1 cellular context compared by ENCODE assay signal in the genomic region with DNA sequence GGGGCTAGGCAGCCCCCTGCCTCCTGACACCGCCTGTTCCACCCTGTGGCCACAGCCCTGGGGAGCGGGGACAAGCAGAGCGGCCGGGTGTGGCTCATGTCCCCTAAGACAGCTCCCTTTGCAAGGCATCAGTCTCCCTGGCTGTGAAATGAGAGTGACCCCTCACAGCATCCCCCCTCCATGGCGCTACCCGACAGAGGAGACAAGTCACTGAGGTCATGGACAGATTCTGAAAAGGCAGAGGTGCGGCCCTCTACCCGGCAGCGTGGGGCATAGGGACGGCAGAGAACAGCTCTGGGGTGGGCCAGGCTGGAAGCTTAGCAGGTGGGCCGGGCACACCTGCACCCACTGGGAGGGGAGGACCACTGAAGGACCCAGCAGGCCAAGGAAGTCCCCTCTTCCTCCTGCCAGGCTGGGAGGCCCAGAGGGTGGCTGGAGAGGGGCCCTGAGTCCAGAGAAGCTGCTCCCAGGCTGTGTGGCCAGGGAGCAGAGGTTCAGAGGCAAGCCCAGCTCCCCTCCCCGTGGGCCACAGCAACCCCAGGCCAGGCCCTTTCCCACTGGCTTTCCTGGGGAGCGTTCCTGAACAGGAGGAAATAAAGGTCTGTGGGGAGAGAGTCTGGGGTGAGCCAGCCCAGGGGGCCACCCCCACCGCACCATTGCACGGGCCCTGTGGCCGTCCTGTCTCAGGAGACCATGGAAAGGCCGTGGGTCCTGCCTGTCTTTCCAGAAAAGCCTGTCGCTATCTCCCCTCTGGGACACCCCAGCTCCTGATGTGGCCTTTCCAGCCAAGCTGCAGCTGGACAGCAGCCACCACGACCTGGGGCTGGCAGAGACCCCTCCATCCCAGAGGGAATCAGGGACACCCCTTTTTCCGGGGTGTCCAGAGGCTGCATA.
A peak's percentile ranks its signal among the peaks of the same experiment; 100 is the strongest.
TF ChIP-seq lines count a peak whose summit lies in the region.

No MANE protein-coding gene starts in this region.

TF ChIP-seq in HepG2, 621 proteins besides CTCF, POLR2A, EP300 and RAD21 (continues in another document):
- TF ChIP-seq, protein P1, sequence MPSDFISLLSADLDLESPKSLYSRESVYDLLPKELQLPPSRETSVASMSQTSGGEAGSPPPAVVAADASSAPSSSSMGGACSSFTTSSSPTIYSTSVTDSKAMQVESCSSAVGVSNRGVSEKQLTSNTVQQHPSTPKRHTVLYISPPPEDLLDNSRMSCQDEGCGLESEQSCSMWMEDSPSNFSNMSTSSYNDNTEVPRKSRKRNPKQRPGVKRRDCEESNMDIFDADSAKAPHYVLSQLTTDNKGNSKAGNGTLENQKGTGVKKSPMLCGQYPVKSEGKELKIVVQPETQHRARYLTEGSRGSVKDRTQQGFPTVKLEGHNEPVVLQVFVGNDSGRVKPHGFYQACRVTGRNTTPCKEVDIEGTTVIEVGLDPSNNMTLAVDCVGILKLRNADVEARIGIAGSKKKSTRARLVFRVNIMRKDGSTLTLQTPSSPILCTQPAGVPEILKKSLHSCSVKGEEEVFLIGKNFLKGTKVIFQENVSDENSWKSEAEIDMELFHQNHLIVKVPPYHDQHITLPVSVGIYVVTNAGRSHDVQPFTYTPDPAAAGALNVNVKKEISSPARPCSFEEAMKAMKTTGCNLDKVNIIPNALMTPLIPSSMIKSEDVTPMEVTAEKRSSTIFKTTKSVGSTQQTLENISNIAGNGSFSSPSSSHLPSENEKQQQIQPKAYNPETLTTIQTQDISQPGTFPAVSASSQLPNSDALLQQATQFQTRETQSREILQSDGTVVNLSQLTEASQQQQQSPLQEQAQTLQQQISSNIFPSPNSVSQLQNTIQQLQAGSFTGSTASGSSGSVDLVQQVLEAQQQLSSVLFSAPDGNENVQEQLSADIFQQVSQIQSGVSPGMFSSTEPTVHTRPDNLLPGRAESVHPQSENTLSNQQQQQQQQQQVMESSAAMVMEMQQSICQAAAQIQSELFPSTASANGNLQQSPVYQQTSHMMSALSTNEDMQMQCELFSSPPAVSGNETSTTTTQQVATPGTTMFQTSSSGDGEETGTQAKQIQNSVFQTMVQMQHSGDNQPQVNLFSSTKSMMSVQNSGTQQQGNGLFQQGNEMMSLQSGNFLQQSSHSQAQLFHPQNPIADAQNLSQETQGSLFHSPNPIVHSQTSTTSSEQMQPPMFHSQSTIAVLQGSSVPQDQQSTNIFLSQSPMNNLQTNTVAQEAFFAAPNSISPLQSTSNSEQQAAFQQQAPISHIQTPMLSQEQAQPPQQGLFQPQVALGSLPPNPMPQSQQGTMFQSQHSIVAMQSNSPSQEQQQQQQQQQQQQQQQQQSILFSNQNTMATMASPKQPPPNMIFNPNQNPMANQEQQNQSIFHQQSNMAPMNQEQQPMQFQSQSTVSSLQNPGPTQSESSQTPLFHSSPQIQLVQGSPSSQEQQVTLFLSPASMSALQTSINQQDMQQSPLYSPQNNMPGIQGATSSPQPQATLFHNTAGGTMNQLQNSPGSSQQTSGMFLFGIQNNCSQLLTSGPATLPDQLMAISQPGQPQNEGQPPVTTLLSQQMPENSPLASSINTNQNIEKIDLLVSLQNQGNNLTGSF (CRISPR knock-in tag; IDR thresholded peaks at IDR 0.05): 0 out of 2 replicates have a peak, but pooled peaks have one; percentile 15
- TF ChIP-seq, protein P2, sequence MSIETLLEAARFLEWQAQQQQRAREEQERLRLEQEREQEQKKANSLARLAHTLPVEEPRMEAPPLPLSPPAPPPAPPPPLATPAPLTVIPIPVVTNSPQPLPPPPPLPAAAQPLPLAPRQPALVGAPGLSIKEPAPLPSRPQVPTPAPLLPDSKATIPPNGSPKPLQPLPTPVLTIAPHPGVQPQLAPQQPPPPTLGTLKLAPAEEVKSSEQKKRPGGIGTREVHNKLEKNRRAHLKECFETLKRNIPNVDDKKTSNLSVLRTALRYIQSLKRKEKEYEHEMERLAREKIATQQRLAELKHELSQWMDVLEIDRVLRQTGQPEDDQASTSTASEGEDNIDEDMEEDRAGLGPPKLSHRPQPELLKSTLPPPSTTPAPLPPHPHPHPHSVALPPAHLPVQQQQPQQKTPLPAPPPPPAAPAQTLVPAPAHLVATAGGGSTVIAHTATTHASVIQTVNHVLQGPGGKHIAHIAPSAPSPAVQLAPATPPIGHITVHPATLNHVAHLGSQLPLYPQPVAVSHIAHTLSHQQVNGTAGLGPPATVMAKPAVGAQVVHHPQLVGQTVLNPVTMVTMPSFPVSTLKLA (IDR thresholded peaks at IDR 0.05): no peak
- TF ChIP-seq CC2D1A (CRISPR knock-in tag; IDR thresholded peaks at IDR 0.05) (0 out of 2 replicates have a peak, but pooled peaks have one; percentile 33), ISL2 (CRISPR knock-in tag; IDR thresholded peaks at IDR 0.05) (no peak), FOSL1 (CRISPR knock-in tag; IDR thresholded peaks at IDR 0.05; ENCODE audit: borderline replicate concordance) (no peak), SRF (IDR thresholded peaks at IDR 0.05; ENCODE audit: low read depth, low read length) (no peak), ZNF75D (CRISPR knock-in tag; IDR thresholded peaks at IDR 0.05; ENCODE audit: borderline replicate concordance) (no peak), ZNF7 (CRISPR knock-in tag; IDR thresholded peaks at IDR 0.05) (no peak), KDM3A (CRISPR knock-in tag; IDR thresholded peaks at IDR 0.05; ENCODE audit: low read depth) (no peak), ZFP36L2 (CRISPR knock-in tag; IDR thresholded peaks at IDR 0.05) (no peak), ZNF792 (CRISPR knock-in tag; IDR thresholded peaks at IDR 0.05) (no peak), NFKB2 (CRISPR knock-in tag; IDR thresholded peaks at IDR 0.05; ENCODE audit: borderline replicate concordance) (0 out of 2 replicates have a peak, but pooled peaks have one; percentile 29), ZNF382 (CRISPR knock-in tag; IDR thresholded peaks at IDR 0.05; ENCODE audit: borderline replicate concordance) (no peak), ZNF891 (CRISPR knock-in tag; IDR thresholded peaks at IDR 0.05) (no peak), ZNF747 (CRISPR knock-in tag; IDR thresholded peaks at IDR 0.05; ENCODE audit: borderline replicate concordance) (no peak), ZBTB8A (CRISPR knock-in tag; IDR thresholded peaks at IDR 0.05; ENCODE audit: borderline replicate concordance, low read depth) (no peak), FOXM1 (CRISPR knock-in tag; IDR thresholded peaks at IDR 0.05) (no peak), GTF3A (CRISPR knock-in tag; conservative IDR thresholded peaks at IDR 0.05) (no peak), TCF12 (IDR thresholded peaks at IDR 0.05) (no peak), TCF12 (CRISPR knock-in tag; IDR thresholded peaks at IDR 0.05) (no peak), TARDBP (CRISPR knock-in tag; IDR thresholded peaks at IDR 0.05) (no peak), MED13 (CRISPR knock-in tag; IDR thresholded peaks at IDR 0.05) (no peak)
- TF ChIP-seq, protein P3, sequence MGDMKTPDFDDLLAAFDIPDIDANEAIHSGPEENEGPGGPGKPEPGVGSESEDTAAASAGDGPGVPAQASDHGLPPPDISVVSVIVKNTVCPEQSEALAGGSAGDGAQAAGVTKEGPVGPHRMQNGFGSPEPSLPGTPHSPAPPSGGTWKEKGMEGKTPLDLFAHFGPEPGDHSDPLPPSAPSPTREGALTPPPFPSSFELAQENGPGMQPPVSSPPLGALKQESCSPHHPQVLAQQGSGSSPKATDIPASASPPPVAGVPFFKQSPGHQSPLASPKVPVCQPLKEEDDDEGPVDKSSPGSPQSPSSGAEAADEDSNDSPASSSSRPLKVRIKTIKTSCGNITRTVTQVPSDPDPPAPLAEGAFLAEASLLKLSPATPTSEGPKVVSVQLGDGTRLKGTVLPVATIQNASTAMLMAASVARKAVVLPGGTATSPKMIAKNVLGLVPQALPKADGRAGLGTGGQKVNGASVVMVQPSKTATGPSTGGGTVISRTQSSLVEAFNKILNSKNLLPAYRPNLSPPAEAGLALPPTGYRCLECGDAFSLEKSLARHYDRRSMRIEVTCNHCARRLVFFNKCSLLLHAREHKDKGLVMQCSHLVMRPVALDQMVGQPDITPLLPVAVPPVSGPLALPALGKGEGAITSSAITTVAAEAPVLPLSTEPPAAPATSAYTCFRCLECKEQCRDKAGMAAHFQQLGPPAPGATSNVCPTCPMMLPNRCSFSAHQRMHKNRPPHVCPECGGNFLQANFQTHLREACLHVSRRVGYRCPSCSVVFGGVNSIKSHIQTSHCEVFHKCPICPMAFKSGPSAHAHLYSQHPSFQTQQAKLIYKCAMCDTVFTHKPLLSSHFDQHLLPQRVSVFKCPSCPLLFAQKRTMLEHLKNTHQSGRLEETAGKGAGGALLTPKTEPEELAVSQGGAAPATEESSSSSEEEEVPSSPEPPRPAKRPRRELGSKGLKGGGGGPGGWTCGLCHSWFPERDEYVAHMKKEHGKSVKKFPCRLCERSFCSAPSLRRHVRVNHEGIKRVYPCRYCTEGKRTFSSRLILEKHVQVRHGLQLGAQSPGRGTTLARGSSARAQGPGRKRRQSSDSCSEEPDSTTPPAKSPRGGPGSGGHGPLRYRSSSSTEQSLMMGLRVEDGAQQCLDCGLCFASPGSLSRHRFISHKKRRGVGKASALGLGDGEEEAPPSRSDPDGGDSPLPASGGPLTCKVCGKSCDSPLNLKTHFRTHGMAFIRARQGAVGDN (CRISPR knock-in tag; IDR thresholded peaks at IDR 0.05): no peak
- TF ChIP-seq, protein P4, sequence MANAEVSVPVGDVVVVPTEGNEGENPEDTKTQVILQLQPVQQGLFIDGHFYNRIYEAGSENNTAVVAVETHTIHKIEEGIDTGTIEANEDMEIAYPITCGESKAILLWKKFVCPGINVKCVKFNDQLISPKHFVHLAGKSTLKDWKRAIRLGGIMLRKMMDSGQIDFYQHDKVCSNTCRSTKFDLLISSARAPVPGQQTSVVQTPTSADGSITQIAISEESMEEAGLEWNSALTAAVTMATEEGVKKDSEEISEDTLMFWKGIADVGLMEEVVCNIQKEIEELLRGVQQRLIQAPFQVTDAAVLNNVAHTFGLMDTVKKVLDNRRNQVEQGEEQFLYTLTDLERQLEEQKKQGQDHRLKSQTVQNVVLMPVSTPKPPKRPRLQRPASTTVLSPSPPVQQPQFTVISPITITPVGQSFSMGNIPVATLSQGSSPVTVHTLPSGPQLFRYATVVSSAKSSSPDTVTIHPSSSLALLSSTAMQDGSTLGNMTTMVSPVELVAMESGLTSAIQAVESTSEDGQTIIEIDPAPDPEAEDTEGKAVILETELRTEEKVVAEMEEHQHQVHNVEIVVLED (CRISPR knock-in tag; IDR thresholded peaks at IDR 0.05; ENCODE audit: borderline replicate concordance): no peak
- TF ChIP-seq, protein P5, sequence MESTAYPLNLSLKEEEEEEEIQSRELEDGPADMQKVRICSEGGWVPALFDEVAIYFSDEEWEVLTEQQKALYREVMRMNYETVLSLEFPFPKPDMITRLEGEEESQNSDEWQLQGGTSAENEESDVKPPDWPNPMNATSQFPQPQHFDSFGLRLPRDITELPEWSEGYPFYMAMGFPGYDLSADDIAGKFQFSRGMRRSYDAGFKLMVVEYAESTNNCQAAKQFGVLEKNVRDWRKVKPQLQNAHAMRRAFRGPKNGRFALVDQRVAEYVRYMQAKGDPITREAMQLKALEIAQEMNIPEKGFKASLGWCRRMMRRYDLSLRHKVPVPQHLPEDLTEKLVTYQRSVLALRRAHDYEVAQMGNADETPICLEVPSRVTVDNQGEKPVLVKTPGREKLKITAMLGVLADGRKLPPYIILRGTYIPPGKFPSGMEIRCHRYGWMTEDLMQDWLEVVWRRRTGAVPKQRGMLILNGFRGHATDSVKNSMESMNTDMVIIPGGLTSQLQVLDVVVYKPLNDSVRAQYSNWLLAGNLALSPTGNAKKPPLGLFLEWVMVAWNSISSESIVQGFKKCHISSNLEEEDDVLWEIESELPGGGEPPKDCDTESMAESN (CRISPR knock-in tag; conservative IDR thresholded peaks at IDR 0.05): 0 out of 2 replicates have a peak, but pooled peaks have one; percentile 42
- TF ChIP-seq, protein P6, sequence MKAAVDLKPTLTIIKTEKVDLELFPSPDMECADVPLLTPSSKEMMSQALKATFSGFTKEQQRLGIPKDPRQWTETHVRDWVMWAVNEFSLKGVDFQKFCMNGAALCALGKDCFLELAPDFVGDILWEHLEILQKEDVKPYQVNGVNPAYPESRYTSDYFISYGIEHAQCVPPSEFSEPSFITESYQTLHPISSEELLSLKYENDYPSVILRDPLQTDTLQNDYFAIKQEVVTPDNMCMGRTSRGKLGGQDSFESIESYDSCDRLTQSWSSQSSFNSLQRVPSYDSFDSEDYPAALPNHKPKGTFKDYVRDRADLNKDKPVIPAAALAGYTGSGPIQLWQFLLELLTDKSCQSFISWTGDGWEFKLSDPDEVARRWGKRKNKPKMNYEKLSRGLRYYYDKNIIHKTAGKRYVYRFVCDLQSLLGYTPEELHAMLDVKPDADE (CRISPR knock-in tag; IDR thresholded peaks at IDR 0.05): no peak
- TF ChIP-seq, protein P7, sequence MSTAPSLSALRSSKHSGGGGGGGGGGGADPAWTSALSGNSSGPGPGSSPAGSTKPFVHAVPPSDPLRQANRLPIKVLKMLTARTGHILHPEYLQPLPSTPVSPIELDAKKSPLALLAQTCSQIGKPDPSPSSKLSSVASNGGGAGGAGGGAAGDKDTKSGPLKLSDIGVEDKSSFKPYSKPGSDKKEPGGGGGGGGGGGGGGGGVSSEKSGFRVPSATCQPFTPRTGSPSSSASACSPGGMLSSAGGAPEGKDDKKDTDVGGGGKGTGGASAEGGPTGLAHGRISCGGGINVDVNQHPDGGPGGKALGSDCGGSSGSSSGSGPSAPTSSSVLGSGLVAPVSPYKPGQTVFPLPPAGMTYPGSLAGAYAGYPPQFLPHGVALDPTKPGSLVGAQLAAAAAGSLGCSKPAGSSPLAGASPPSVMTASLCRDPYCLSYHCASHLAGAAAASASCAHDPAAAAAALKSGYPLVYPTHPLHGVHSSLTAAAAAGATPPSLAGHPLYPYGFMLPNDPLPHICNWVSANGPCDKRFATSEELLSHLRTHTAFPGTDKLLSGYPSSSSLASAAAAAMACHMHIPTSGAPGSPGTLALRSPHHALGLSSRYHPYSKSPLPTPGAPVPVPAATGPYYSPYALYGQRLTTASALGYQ (CRISPR knock-in tag; IDR thresholded peaks at IDR 0.05): no peak
- TF ChIP-seq, protein P8, sequence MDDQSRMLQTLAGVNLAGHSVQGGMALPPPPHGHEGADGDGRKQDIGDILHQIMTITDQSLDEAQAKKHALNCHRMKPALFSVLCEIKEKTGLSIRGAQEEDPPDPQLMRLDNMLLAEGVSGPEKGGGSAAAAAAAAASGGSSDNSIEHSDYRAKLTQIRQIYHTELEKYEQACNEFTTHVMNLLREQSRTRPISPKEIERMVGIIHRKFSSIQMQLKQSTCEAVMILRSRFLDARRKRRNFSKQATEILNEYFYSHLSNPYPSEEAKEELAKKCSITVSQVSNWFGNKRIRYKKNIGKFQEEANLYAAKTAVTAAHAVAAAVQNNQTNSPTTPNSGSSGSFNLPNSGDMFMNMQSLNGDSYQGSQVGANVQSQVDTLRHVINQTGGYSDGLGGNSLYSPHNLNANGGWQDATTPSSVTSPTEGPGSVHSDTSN (CRISPR knock-in tag; IDR thresholded peaks at IDR 0.05; ENCODE audit: borderline replicate concordance): no peak
- TF ChIP-seq, protein P9, sequence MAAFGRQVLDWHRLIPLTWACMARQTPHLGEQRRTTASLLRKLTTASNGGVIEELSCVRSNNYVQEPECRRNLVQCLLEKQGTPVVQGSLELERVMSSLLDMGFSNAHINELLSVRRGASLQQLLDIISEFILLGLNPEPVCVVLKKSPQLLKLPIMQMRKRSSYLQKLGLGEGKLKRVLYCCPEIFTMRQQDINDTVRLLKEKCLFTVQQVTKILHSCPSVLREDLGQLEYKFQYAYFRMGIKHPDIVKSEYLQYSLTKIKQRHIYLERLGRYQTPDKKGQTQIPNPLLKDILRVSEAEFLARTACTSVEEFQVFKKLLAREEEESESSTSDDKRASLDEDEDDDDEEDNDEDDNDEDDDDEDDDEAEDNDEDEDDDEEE (CRISPR knock-in tag; IDR thresholded peaks at IDR 0.05): no peak
- TF ChIP-seq, protein P10, sequence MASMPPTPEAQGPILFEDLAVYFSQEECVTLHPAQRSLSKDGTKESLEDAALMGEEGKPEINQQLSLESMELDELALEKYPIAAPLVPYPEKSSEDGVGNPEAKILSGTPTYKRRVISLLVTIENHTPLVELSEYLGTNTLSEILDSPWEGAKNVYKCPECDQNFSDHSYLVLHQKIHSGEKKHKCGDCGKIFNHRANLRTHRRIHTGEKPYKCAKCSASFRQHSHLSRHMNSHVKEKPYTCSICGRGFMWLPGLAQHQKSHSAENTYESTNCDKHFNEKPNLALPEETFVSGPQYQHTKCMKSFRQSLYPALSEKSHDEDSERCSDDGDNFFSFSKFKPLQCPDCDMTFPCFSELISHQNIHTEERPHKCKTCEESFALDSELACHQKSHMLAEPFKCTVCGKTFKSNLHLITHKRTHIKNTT (CRISPR knock-in tag; IDR thresholded peaks at IDR 0.05): no peak
